ENCODE assay signal across 8 cellular contexts in genomic region chr6:31388916-31389801, GRCh38. TPM values are rescaled to one million over a fixed set of nuclear protein-coding genes. Genes with fewer than 3 reads are reported as not detected.
DNase-seq lines count a peak whose midpoint lies in the region; ATAC-seq, FAIRE-seq and TF ChIP-seq lines count a peak whose summit lies in the region.
"Not testable (repeated sequence)": the region's sequence is repeated elsewhere in the genome, so short reads cannot be mapped to it uniquely, and the experiment has no call there.

No MANE protein-coding gene starts in this region.

- POLR2A ChIA-PET in CD4-positive, alpha-beta T cell (lab: Charles Lee); HCT116 (lab: Charles Lee); Panc1 (lab: Charles Lee): not testable (repeated sequence)

- FAIRE-seq in endometrium (lab: Jason Lieb, UNC) (peak; percentile 70), keratinocyte (lab: Jason Lieb, UNC) (peak; percentile 82), urothelium cell line (lab: Jason Lieb, UNC) (peak; percentile 5)

- peak; percentile 62 for ATAC-seq in CD4-positive, alpha-beta T cell (ENCODE audit: poor library complexity)
- ATAC-seq in HCT116: peak; percentile 75
- ATAC-seq in Panc1: peak; percentile 92
- ATAC-seq in activated CD8-positive, alpha-beta memory T cell treated with anti-CD3 and anti-CD28 coated beads, Interleukin-2, amount 10 ng/mL, durations not matched to agents 7 days and 5 days: peak; percentile 47
- ATAC-seq in mucosa of descending colon: peak; percentile 89

- not testable (repeated sequence) for H4K20me1 ChIP-seq in HCT116 (ENCODE audit: insufficient read depth); keratinocyte (ENCODE audit: control insufficient read depth, extremely low read depth, insufficient read depth, low read length)

- not testable (repeated sequence) for H2AFZ ChIP-seq in HCT116 (ENCODE audit: low read depth, low read length, poor library complexity, severe bottlenecking); keratinocyte (ENCODE audit: control insufficient read depth, low read length)

- not testable (repeated sequence) for H3K4me3 Mint-ChIP-seq in CD4-positive, alpha-beta T cell; activated CD8-positive, alpha-beta memory T cell treated with anti-CD3 and anti-CD28 coated beads, Interleukin-2, amount 10 ng/mL, durations not matched to agents 7 days and 5 days

- not testable (repeated sequence) for H3K27me3 Mint-ChIP-seq in CD4-positive, alpha-beta T cell; activated CD8-positive, alpha-beta memory T cell treated with anti-CD3 and anti-CD28 coated beads, Interleukin-2, amount 10 ng/mL, durations not matched to agents 7 days and 5 days

- H3K36me3 Mint-ChIP-seq in CD4-positive, alpha-beta T cell (ENCODE audit: low read depth); activated CD8-positive, alpha-beta memory T cell treated with anti-CD3 and anti-CD28 coated beads, Interleukin-2, amount 10 ng/mL, durations not matched to agents 7 days and 5 days: not testable (repeated sequence)

- H3K27me3 ChIP-seq in CD4-positive, alpha-beta T cell (ENCODE audit: control insufficient read depth, insufficient read depth, low read length); HCT116 (ENCODE audit: insufficient read depth, low read length); Panc1 (ENCODE audit: control insufficient read depth, insufficient read depth, low read length); keratinocyte (ENCODE audit: control insufficient read depth, extremely low read depth, insufficient read depth, low read length): not testable (repeated sequence)

- H3K4me1 Mint-ChIP-seq in CD4-positive, alpha-beta T cell (ENCODE audit: low read depth); activated CD8-positive, alpha-beta memory T cell treated with anti-CD3 and anti-CD28 coated beads, Interleukin-2, amount 10 ng/mL, durations not matched to agents 7 days and 5 days: not testable (repeated sequence)

- H3K9me3 ChIP-seq in CD4-positive, alpha-beta T cell (ENCODE audit: control insufficient read depth, low read length); HCT116 (ENCODE audit: control insufficient read depth in 1 of 2, insufficient read depth in 1 of 2, low read depth in 1 of 2, low read length in 2 of 2); Panc1 (ENCODE audit: control insufficient read depth, insufficient read depth, low read depth, low read length); keratinocyte (ENCODE audit: control insufficient read depth, low read depth, low read length); mucosa of descending colon: not testable (repeated sequence)

- not testable (repeated sequence) for H3K9ac ChIP-seq in HCT116 (ENCODE audit: low read length); keratinocyte (ENCODE audit: control insufficient read depth, extremely low read depth, insufficient read depth, low read length)

- not testable (repeated sequence) for DNase-seq in CD4-positive, alpha-beta T cell; HCT116 (ENCODE audit: low read depth, low spot score); Panc1 (ENCODE audit: low read depth, low spot score); activated CD8-positive, alpha-beta memory T cell treated with anti-CD3 and anti-CD28 coated beads, Interleukin-2, amount 10 ng/mL, durations not matched to agents 7 days and 5 days; keratinocyte (ENCODE audit: low read depth, low spot score); mucosa of descending colon; urothelium cell line (ENCODE audit: low spot score)

- not testable (repeated sequence) for TF ChIP-seq POLR2A in HCT116 (IDR thresholded peaks at IDR 0.05; ENCODE audit: borderline replicate concordance, extremely low read depth, insufficient read depth, insufficient read length)

- not testable (repeated sequence) for H3K9me1 ChIP-seq in keratinocyte (ENCODE audit: control insufficient read depth, extremely low read depth, insufficient read depth, low read length)

- TF ChIP-seq RAD21 in HCT116 (IDR thresholded peaks at IDR 0.05; ENCODE audit: low read depth): not testable (repeated sequence)

- H3K36me3 ChIP-seq in HCT116 (ENCODE audit: control insufficient read depth in 1 of 2, insufficient read depth in 2 of 2, low read length in 2 of 2); Panc1 (ENCODE audit: control insufficient read depth, insufficient read depth, low read length); keratinocyte (ENCODE audit: control insufficient read depth in 2 of 2, extremely low read depth in 1 of 2, insufficient read depth in 2 of 2, low read length in 2 of 2); mucosa of descending colon (ENCODE audit: low read depth): not testable (repeated sequence)

- not testable (repeated sequence) for H3K9me3 Mint-ChIP-seq in CD4-positive, alpha-beta T cell; activated CD8-positive, alpha-beta memory T cell treated with anti-CD3 and anti-CD28 coated beads, Interleukin-2, amount 10 ng/mL, durations not matched to agents 7 days and 5 days (ENCODE audit: low read depth)

- not testable (repeated sequence) for H3K4me2 ChIP-seq in HCT116 (ENCODE audit: low read length); keratinocyte (ENCODE audit: control insufficient read depth, extremely low read depth, insufficient read depth, low read depth, low read length)

- dilution Hi-C loops in keratinocyte (cut with MboI; ENCODE audit: extremely low pct_ligation_motif_present, low sequenced_read_pairs): not testable (repeated sequence)

- BruUV-seq in HCT116 (replicated peaks; lab: Mats Ljungman, UMichigan); Panc1 (replicated peaks; lab: Mats Ljungman, UMichigan): not testable (repeated sequence)

- H3K27ac ChIP-seq in CD4-positive, alpha-beta T cell (ENCODE audit: low read depth, low read length); HCT116 (ENCODE audit: low read depth, low read length); Panc1 (ENCODE audit: low read length); keratinocyte (ENCODE audit: control insufficient read depth, insufficient read depth, low read length): not testable (repeated sequence)

- CTCF ChIA-PET in CD4-positive, alpha-beta T cell (lab: Charles Lee); HCT116 (lab: Charles Lee); Panc1 (lab: Charles Lee): not testable (repeated sequence)
- CTCF ChIA-PET in activated CD8-positive, alpha-beta memory T cell treated with anti-CD3 and anti-CD28 coated beads, Interleukin-2, amount 10 ng/mL, durations not matched to agents 7 days and 5 days (lab: Charles Lee): interaction anchor here (1.2 to 1.4 kb wide), 2 partner anchors 22 to 101 kb away, joined by 3 to 4 read pairs; no protein-coding TSS in a partner anchor

- not testable (repeated sequence) for TF ChIP-seq CTCF in CD4-positive, alpha-beta T cell (IDR thresholded peaks at IDR 0.05); HCT116 (IDR thresholded peaks at IDR 0.05 in 2 of 3, conservative IDR thresholded peaks at IDR 0.05 in 1 of 3; ENCODE audit: borderline replicate concordance in 1 of 3, insufficient read depth in 1 of 3, low read depth in 2 of 3, low read length in 2 of 3); Panc1 (IDR thresholded peaks at IDR 0.05); keratinocyte (optimal IDR thresholded peaks at IDR 0.05 in 1 of 3, IDR thresholded peaks at IDR 0.05 in 1 of 3, conservative IDR thresholded peaks at IDR 0.05 in 1 of 3; ENCODE audit: extremely low read depth in 1 of 3, insufficient read depth in 2 of 3, low read length in 3 of 3); mucosa of descending colon (IDR thresholded peaks at IDR 0.05)

- not testable (repeated sequence) for H3K79me2 ChIP-seq in HCT116 (ENCODE audit: insufficient read depth, low read length); keratinocyte (ENCODE audit: control insufficient read depth, insufficient read depth, low read length)

- H3K9me2 ChIP-seq in HCT116 (ENCODE audit: insufficient read depth): not testable (repeated sequence)

- H3K27ac Mint-ChIP-seq in CD4-positive, alpha-beta T cell; activated CD8-positive, alpha-beta memory T cell treated with anti-CD3 and anti-CD28 coated beads, Interleukin-2, amount 10 ng/mL, durations not matched to agents 7 days and 5 days: not testable (repeated sequence)

- H3K4me1 ChIP-seq in HCT116 (ENCODE audit: control insufficient read depth in 1 of 2, insufficient read depth in 2 of 2, low read length in 2 of 2); Panc1 (ENCODE audit: control insufficient read depth, insufficient read depth, low read length); keratinocyte (ENCODE audit: control insufficient read depth, extremely low read depth, insufficient read depth, low read length); mucosa of descending colon (ENCODE audit: low read depth): not testable (repeated sequence)

- RAD21 ChIA-PET in HCT116 (lab: Charles Lee; ENCODE audit: low non-redundant PET in 1 of 2, low total read pairs in 2 of 2, uncharacterized antibody in 2 of 2, unreplicated experiment in 2 of 2): not testable (repeated sequence)

- intact Hi-C loops in CD4-positive, alpha-beta T cell (cut with DNase I, micrococcal nuclease): loop anchor here in 1 of 2 experiments (2.0 kb wide), 1 partner anchor 252 kb away; no protein-coding TSS in a partner anchor
- intact Hi-C loops in HCT116 (cut with micrococcal nuclease); Panc1 (cut with micrococcal nuclease; ENCODE audit: unreplicated experiment); mucosa of descending colon (cut with DNase I, micrococcal nuclease): not testable (repeated sequence)

- not testable (repeated sequence) for H3K4me3 ChIP-seq in HCT116 (replicated peaks in 1 of 2; ENCODE audit: low read depth in 1 of 2, low read length in 2 of 2); Panc1 (ENCODE audit: low read depth in 2 of 2, low read length in 2 of 2); keratinocyte (ENCODE audit: control insufficient read depth in 2 of 3, extremely low read depth in 1 of 3, insufficient read depth in 2 of 3, low read depth in 1 of 3, low read length in 3 of 3); mucosa of descending colon

- in situ Hi-C loops in Panc1 (cut with HindIII; ENCODE audit: low pct_unique_long_range_greater_than_20kb, low sequenced_read_pairs): not testable (repeated sequence)

RNA-seq across cellular contexts. Expression of gene MICA, which starts 14.2 kb away (rescaled TPM):
- 10 to 100 TPM; 10.6 to 14.0 TPM for total RNA-seq in CD4-positive, alpha-beta T cell
- total RNA-seq in HCT116 (2021; ENCODE audit: unreplicated experiment) (24.1 TPM), Panc1 (2021; ENCODE audit: unreplicated experiment) (33.9 TPM), mucosa of descending colon (10 to 100 TPM; 18.1 to 24.2 (median 20.7) TPM)
- 37.3 and 41.2 TPM in 2 replicates for polyA plus RNA-seq in HCT116 (2012)
- polyA plus RNA-seq in Panc1 (2012; ENCODE audit: insufficient read length): 27.7 TPM
- 10 to 100 TPM; 15.6 to 24.7 TPM for total RNA-seq in activated CD8-positive, alpha-beta memory T cell treated with anti-CD3 and anti-CD28 coated beads, Interleukin-2, amount 10 ng/mL, durations not matched to agents 7 days and 5 days
- 59.9 to 81.8 TPM (median 67.7 TPM) in 3 replicates for polyA plus RNA-seq in keratinocyte
- 17.9 TPM for polyA plus RNA-seq in keratinocyte (2011; ENCODE audit: low read depth)
- 57.5 and 58.6 TPM in 2 replicates for polyA plus RNA-seq in keratinocyte (2011; cell fraction: cytosol; rRNA removed)
- polyA plus RNA-seq in keratinocyte (2011; cell fraction: nucleus; rRNA removed): 121 and 129 TPM in 2 replicates
- 45.3 and 55.8 TPM in 2 replicates for polyA plus RNA-seq in keratinocyte (2012; ENCODE audit: low replicate concordance)
- 53.9 to 70.1 TPM (median 55.4 TPM) in 3 replicates for polyA minus RNA-seq in keratinocyte
- 43.4 TPM for polyA minus RNA-seq in keratinocyte (2011; cell fraction: cytosol; rRNA and poly(A)+ RNA removed)
- polyA minus RNA-seq in keratinocyte (2011; cell fraction: nucleus; rRNA and poly(A)+ RNA removed): 49.2 and 72.2 TPM in 2 replicates

RNA-seq across cellular contexts. Expression of gene HLA-B, which starts 32.2 kb away (rescaled TPM):
- total RNA-seq in CD4-positive, alpha-beta T cell: 1,000 to 10,000 TPM; 6,758 to 7,013 TPM
- total RNA-seq in HCT116 (2021; ENCODE audit: unreplicated experiment) (381 TPM), Panc1 (2021; ENCODE audit: unreplicated experiment) (191 TPM), mucosa of descending colon (1,000 to 10,000 TPM; 1,294 to 6,470 (median 3,045) TPM)
- 504 and 684 TPM in 2 replicates for polyA plus RNA-seq in HCT116 (2012)
- polyA plus RNA-seq in Panc1 (2012; ENCODE audit: insufficient read length): 134 TPM
- 1,000 to 10,000 TPM; 4,786 to 5,045 TPM for total RNA-seq in activated CD8-positive, alpha-beta memory T cell treated with anti-CD3 and anti-CD28 coated beads, Interleukin-2, amount 10 ng/mL, durations not matched to agents 7 days and 5 days
- polyA plus RNA-seq in keratinocyte: 265 to 656 TPM (median 312 TPM) in 3 replicates
- polyA plus RNA-seq in keratinocyte (2011; ENCODE audit: low read depth): 167 TPM
- 173 and 223 TPM in 2 replicates for polyA plus RNA-seq in keratinocyte (2011; cell fraction: cytosol; rRNA removed)
- polyA plus RNA-seq in keratinocyte (2011; cell fraction: nucleus; rRNA removed): 499 and 562 TPM in 2 replicates
- polyA plus RNA-seq in keratinocyte (2012; ENCODE audit: low replicate concordance): 167 and 309 TPM in 2 replicates
- 147 to 352 TPM (median 330 TPM) in 3 replicates for polyA minus RNA-seq in keratinocyte
- polyA minus RNA-seq in keratinocyte (2011; cell fraction: cytosol; rRNA and poly(A)+ RNA removed): 335 TPM
- polyA minus RNA-seq in keratinocyte (2011; cell fraction: nucleus; rRNA and poly(A)+ RNA removed): 240 and 246 TPM in 2 replicates
